Comparison of ENCODE assay signal across 15 cellular contexts in genomic region chr6:8658391-8658790, GRCh38.
"Had no signal": no experiment of that assay in that cellular context is flagged by ENCODE, and none has a peak within 500 bp of the region (broad histone marks: within the 10 kb centered on the region; RNA-seq: fewer than 3 reads in every experiment).

No MANE protein-coding gene starts in this region.

- H3K9me3 Mint-ChIP-seq: activated naive CD4-positive, alpha-beta T cell treated with anti-CD3 and anti-CD28 coated beads, Interleukin-2, amount 50 U/mL, for 72 hours; brain had no signal

- H3K27ac ChIP-seq: epithelial cell of prostate, spleen had no signal

- H3K27ac Mint-ChIP-seq: activated CD8-positive, alpha-beta T cell treated with anti-CD3 and anti-CD28 coated beads for 36 hours; activated naive CD4-positive, alpha-beta T cell treated with anti-CD3 and anti-CD28 coated beads, Interleukin-2, amount 50 U/mL, for 72 hours; brain; effector memory CD8-positive, alpha-beta T cell; T-helper 1 cell treated with Interleukin-12 subunit alpha and Interleukin-12 subunit beta and Interleukin-4 antibody, amounts not matched to agents 30 μg/mL and 1 μg/mL, for 36 hours had no signal

- H3K4me1 ChIP-seq: spleen had no signal

- H3K27me3 ChIP-seq: spleen had no signal

- H3K9me3 ChIP-seq: spleen had no signal

- H3K36me3 ChIP-seq: spleen had no signal

- H3K27me3 Mint-ChIP-seq: activated CD8-positive, alpha-beta T cell treated with anti-CD3 and anti-CD28 coated beads for 36 hours; brain; effector memory CD8-positive, alpha-beta T cell had no signal

- DNase-seq: activated CD4-positive, alpha-beta T cell treated with anti-CD3 and anti-CD28 coated beads for 4 hours; activated CD8-positive, alpha-beta T cell treated with anti-CD3 and anti-CD28 coated beads for 36 hours; activated effector memory CD4-positive, alpha-beta T cell treated with anti-CD3 and anti-CD28 coated beads, Interleukin-2, amount 50 U/mL, for 16 hours; activated T-cell treated with anti-CD3 and anti-CD28 coated beads, Interleukin-2, amount 50 U/mL, for 48 hours; amniotic stem cell; cerebellar nuclear complex; effector memory CD8-positive, alpha-beta T cell; head of caudate nucleus; mesendoderm; spleen had no signal

- ATAC-seq: activated CD8-positive, alpha-beta T cell treated with anti-CD3 and anti-CD28 coated beads for 36 hours; activated naive CD4-positive, alpha-beta T cell treated with anti-CD3 and anti-CD28 coated beads, Interleukin-2, amount 50 U/mL, for 72 hours; effector memory CD8-positive, alpha-beta T cell; sciatic nerve had no signal

- H3K4me3 ChIP-seq: spleen had no signal

- H3K4me3 Mint-ChIP-seq: activated CD8-positive, alpha-beta T cell treated with anti-CD3 and anti-CD28 coated beads for 36 hours; effector memory CD8-positive, alpha-beta T cell; T-helper 1 cell treated with Interleukin-12 subunit alpha and Interleukin-12 subunit beta and Interleukin-4 antibody, amounts not matched to agents 30 μg/mL and 1 μg/mL, for 36 hours had no signal

- H3K36me3 Mint-ChIP-seq: activated naive CD4-positive, alpha-beta T cell treated with anti-CD3 and anti-CD28 coated beads, Interleukin-2, amount 50 U/mL, for 72 hours; brain had no signal
